ENCODE assay signal across 16 cellular contexts in genomic region chr12:68231229-68231628, GRCh38. TPM values are rescaled to one million over a fixed set of nuclear protein-coding genes. Genes with fewer than 3 reads are reported as not detected.
"Had no signal": no experiment of that assay in that cellular context is flagged by ENCODE, and none has a peak within 500 bp of the region (broad histone marks: within the 10 kb centered on the region; RNA-seq: fewer than 3 reads in every experiment).

No MANE protein-coding gene starts in this region.

- H3K36me3 Mint-ChIP-seq: immature natural killer cell had no signal

- H3K9me3 Mint-ChIP-seq: immature natural killer cell; naive thymus-derived CD4-positive, alpha-beta T cell had no signal

- DNase-seq: activated gamma-delta T cell treated with Interleukin-2 at 50 U/mL for 16 hours; activated T-cell treated with anti-CD3 and anti-CD28 coated beads for 4 hours; immature natural killer cell; left colon; naive thymus-derived CD4-positive, alpha-beta T cell; retina; stimulated activated CD4-positive, alpha-beta T cell treated with anti-CD3 and anti-CD28 coated beads, Interleukin-15, amount 100 ng/mL, for 24 hours; stimulated activated CD4-positive, alpha-beta T cell treated with anti-CD3 and anti-CD28 coated beads, Interleukin-4, amount 100 ng/mL, for 24 hours had no signal

- H3K27me3 Mint-ChIP-seq: naive thymus-derived CD4-positive, alpha-beta T cell had no signal

- H3K27ac Mint-ChIP-seq: immature natural killer cell had no signal

- ATAC-seq: left colon; naive thymus-derived CD4-positive, alpha-beta T cell had no signal

- H3K4me3 Mint-ChIP-seq: immature natural killer cell; naive thymus-derived CD4-positive, alpha-beta T cell had no signal

- H3K4me3 ChIP-seq: cardiac muscle cell, esophagus muscularis mucosa, tibial nerve, vagina had no signal

RNA-seq across cellular contexts. Expression of gene IL26, which starts 5.6 kb away (rescaled TPM):
- total RNA-seq: cardiac muscle cell, esophagus muscularis mucosa, fibroblast of villous mesenchyme, left colon, lung microvascular endothelial cell, skeletal muscle tissue, tibial nerve, vagina had no signal

RNA-seq across cellular contexts. Expression of gene IL22, which starts 22.2 kb away (rescaled TPM):
- total RNA-seq: cardiac muscle cell, esophagus muscularis mucosa, fibroblast of villous mesenchyme, left colon, lung microvascular endothelial cell, mononuclear cell, skeletal muscle tissue, tibial nerve, vagina had no signal
